8 cellular contexts compared by ENCODE assay signal in genomic region chr1:247171875-247172563, GRCh38. TPM values are rescaled to one million over a fixed set of nuclear protein-coding genes. Genes with fewer than 3 reads are reported as not detected.
A peak's percentile ranks its signal among the peaks of the same experiment; 100 is the strongest.
DNase-seq lines count a peak whose midpoint lies in the region; ATAC-seq, FAIRE-seq and TF ChIP-seq lines count a peak whose summit lies in the region.
"Not testable (repeated sequence)": the region's sequence is repeated elsewhere in the genome, so short reads cannot be mapped to it uniquely, and the experiment has no call there.

TSS of gene ZNF124 (minus strand) at chr1:247172020. CDS start at chr1:247171877, 143 bp downstream.

- not testable (repeated sequence) for DNase-seq in RPMI7951 (ENCODE audit: low read depth); Right ventricle myocardium superior; omental fat pad (ENCODE audit: low spot score)
- DNase-seq in adrenal gland, result peak in 2 of 7 donors; percentile 12 to 47

- intact Hi-C loops in adrenal gland (cut with DNase I); Right ventricle myocardium superior (cut with DNase I): not testable (repeated sequence)

- TF ChIP-seq CTCF in adrenal gland (IDR thresholded peaks at IDR 0.05); omental fat pad (IDR thresholded peaks at IDR 0.05): not testable (repeated sequence)

- TF ChIP-seq POLR2A in adrenal gland (IDR thresholded peaks at IDR 0.05), result not testable (repeated sequence)

- H3K27me3 ChIP-seq in adrenal gland, result not testable (repeated sequence)

- not testable (repeated sequence) for H3K36me3 ChIP-seq in adrenal gland (replicated peaks in 1 of 2)

- not testable (repeated sequence) for H3K4me3 ChIP-seq in adrenal gland

- peak; percentile 81 for FAIRE-seq in A204.1 (lab: Jason Lieb, UNC)

- H3K27ac ChIP-seq in adrenal gland, result peak within 1 kb of the TSS in 1 of 5 donors; percentile 8

- not testable (repeated sequence) for H3K4me1 ChIP-seq in adrenal gland (replicated peaks in 1 of 2)

- 19 to 44% (median 39%) methylated on average over 3 to 6 of the region's 28 CpGs for WGBS in adrenal gland, 4 donors

- ATAC-seq in GM18909 (IDR thresholded peaks at IDR 0.05; ENCODE audit: poor library complexity, unreplicated experiment), result peak; percentile 97
- ATAC-seq in HG02610 (IDR thresholded peaks at IDR 0.05; ENCODE audit: unreplicated experiment), result peak; percentile 99
- ATAC-seq in HG03565 (IDR thresholded peaks at IDR 0.05; ENCODE audit: unreplicated experiment), result peak; percentile 97
- peak; percentile 100 for ATAC-seq in Right ventricle myocardium superior (ENCODE audit: poor library complexity)
- ATAC-seq in omental fat pad (ENCODE audit: low FRiP score), result peak; percentile 99

- H3K9me3 ChIP-seq in adrenal gland (replicated peaks in 1 of 3), result not testable (repeated sequence)

RNA-seq across cellular contexts. Expression of gene ZNF124, which starts in this region (rescaled TPM):
- 16.1 and 17.2 TPM in 2 replicates for total RNA-seq in RPMI7951 (2014; rRNA removed; shearing (Covaris generic))
- total RNA-seq in adrenal gland (10 to 100 TPM in 7 of 8 donors, 1 to 10 TPM in 1; 8.7 to 21.7 (median 14.3) TPM), Right ventricle myocardium superior (6.7 TPM), omental fat pad (10 to 100 TPM; 18.6 to 40.5 (median 24.0) TPM)
- polyA plus RNA-seq in adrenal gland, result 1 to 10 TPM in 2 of 3 donors, under 1 TPM in 1; 0.97 to 2.3 (median 1.3) TPM
